1 cellular context compared by ENCODE assay signal in genomic region chr2:55618025-55618648, GRCh38.
TF ChIP-seq lines count a peak whose summit lies in the region.

No MANE protein-coding gene starts in this region.

TF ChIP-seq in K562, 482 proteins besides CTCF, POLR2A, EP300 and RAD21 (continued from another document):
- TF ChIP-seq, protein P1, sequence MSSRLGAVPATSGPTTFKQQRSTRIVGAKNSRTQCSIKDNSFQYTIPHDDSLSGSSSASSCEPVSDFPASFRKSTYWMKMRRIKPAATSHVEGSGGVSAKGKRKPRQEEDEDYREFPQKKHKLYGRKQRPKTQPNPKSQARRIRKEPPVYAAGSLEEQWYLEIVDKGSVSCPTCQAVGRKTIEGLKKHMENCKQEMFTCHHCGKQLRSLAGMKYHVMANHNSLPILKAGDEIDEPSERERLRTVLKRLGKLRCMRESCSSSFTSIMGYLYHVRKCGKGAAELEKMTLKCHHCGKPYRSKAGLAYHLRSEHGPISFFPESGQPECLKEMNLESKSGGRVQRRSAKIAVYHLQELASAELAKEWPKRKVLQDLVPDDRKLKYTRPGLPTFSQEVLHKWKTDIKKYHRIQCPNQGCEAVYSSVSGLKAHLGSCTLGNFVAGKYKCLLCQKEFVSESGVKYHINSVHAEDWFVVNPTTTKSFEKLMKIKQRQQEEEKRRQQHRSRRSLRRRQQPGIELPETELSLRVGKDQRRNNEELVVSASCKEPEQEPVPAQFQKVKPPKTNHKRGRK (tag; IDR thresholded peaks at IDR 0.05), result peak; percentile 63
- TF ChIP-seq ATF7 (IDR thresholded peaks at IDR 0.05), result peak; percentile 19; the same call in 1 of the 2 replicates
- TF ChIP-seq FOXA3 (CRISPR knock-in tag; conservative IDR thresholded peaks at IDR 0.05 in 1 of 2, IDR thresholded peaks at IDR 0.05 in 1 of 2), result 0 out of 4 replicates have a peak, but pooled peaks of 1 of the 2 experiments have one; percentile 13
- no peak for TF ChIP-seq ZKSCAN1 (IDR thresholded peaks at IDR 0.05; ENCODE audit: low read depth, low read length)
- peak; percentile 70; the same call in 1 of the 2 replicates for TF ChIP-seq PHF8 (IDR thresholded peaks at IDR 0.05; ENCODE audit: borderline replicate concordance, low read length)
- 0 out of 2 replicates have a peak, but pooled peaks have one; percentile 11 for TF ChIP-seq FOXJ2 (tag; IDR thresholded peaks at IDR 0.05)
- TF ChIP-seq, protein P2, sequence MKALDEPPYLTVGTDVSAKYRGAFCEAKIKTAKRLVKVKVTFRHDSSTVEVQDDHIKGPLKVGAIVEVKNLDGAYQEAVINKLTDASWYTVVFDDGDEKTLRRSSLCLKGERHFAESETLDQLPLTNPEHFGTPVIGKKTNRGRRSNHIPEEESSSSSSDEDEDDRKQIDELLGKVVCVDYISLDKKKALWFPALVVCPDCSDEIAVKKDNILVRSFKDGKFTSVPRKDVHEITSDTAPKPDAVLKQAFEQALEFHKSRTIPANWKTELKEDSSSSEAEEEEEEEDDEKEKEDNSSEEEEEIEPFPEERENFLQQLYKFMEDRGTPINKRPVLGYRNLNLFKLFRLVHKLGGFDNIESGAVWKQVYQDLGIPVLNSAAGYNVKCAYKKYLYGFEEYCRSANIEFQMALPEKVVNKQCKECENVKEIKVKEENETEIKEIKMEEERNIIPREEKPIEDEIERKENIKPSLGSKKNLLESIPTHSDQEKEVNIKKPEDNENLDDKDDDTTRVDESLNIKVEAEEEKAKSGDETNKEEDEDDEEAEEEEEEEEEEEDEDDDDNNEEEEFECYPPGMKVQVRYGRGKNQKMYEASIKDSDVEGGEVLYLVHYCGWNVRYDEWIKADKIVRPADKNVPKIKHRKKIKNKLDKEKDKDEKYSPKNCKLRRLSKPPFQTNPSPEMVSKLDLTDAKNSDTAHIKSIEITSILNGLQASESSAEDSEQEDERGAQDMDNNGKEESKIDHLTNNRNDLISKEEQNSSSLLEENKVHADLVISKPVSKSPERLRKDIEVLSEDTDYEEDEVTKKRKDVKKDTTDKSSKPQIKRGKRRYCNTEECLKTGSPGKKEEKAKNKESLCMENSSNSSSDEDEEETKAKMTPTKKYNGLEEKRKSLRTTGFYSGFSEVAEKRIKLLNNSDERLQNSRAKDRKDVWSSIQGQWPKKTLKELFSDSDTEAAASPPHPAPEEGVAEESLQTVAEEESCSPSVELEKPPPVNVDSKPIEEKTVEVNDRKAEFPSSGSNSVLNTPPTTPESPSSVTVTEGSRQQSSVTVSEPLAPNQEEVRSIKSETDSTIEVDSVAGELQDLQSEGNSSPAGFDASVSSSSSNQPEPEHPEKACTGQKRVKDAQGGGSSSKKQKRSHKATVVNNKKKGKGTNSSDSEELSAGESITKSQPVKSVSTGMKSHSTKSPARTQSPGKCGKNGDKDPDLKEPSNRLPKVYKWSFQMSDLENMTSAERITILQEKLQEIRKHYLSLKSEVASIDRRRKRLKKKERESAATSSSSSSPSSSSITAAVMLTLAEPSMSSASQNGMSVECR (CRISPR knock-in tag; IDR thresholded peaks at IDR 0.05), result peak; percentile 75; the same call in 1 of the 2 replicates
- TF ChIP-seq NFIX (CRISPR knock-in tag; IDR thresholded peaks at IDR 0.05; ENCODE audit: low read depth), result no peak
- TF ChIP-seq, protein P3, sequence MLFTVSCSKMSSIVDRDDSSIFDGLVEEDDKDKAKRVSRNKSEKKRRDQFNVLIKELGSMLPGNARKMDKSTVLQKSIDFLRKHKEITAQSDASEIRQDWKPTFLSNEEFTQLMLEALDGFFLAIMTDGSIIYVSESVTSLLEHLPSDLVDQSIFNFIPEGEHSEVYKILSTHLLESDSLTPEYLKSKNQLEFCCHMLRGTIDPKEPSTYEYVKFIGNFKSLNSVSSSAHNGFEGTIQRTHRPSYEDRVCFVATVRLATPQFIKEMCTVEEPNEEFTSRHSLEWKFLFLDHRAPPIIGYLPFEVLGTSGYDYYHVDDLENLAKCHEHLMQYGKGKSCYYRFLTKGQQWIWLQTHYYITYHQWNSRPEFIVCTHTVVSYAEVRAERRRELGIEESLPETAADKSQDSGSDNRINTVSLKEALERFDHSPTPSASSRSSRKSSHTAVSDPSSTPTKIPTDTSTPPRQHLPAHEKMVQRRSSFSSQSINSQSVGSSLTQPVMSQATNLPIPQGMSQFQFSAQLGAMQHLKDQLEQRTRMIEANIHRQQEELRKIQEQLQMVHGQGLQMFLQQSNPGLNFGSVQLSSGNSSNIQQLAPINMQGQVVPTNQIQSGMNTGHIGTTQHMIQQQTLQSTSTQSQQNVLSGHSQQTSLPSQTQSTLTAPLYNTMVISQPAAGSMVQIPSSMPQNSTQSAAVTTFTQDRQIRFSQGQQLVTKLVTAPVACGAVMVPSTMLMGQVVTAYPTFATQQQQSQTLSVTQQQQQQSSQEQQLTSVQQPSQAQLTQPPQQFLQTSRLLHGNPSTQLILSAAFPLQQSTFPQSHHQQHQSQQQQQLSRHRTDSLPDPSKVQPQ (CRISPR knock-in tag; IDR thresholded peaks at IDR 0.05; ENCODE audit: borderline replicate concordance), result 0 out of 2 replicates have a peak, but pooled peaks have one; percentile 57
- TF ChIP-seq, protein P4, sequence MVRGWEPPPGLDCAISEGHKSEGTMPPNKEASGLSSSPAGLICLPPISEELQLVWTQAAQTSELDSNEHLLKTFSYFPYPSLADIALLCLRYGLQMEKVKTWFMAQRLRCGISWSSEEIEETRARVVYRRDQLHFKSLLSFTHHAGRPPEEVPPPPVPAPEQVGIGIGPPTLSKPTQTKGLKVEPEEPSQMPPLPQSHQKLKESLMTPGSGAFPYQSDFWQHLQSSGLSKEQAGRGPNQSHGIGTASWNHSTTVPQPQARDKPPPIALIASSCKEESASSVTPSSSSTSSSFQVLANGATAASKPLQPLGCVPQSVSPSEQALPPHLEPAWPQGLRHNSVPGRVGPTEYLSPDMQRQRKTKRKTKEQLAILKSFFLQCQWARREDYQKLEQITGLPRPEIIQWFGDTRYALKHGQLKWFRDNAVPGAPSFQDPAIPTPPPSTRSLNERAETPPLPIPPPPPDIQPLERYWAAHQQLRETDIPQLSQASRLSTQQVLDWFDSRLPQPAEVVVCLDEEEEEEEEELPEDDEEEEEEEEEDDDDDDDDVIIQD (CRISPR knock-in tag; IDR thresholded peaks at IDR 0.05), result 0 out of 2 replicates have a peak, but pooled peaks have one; percentile 18
- 0 out of 4 replicates have a peak, but pooled peaks of 1 of the 2 experiments have one; percentile 11 for TF ChIP-seq SIN3A (IDR thresholded peaks at IDR 0.05; ENCODE audit: borderline replicate concordance in 2 of 2, control insufficient read depth in 1 of 2, low read depth in 2 of 2, low read length in 2 of 2)
- 0 out of 2 replicates have a peak, but pooled peaks have one; percentile 75 for TF ChIP-seq ZNF583 (CRISPR knock-in tag; IDR thresholded peaks at IDR 0.05)
- TF ChIP-seq BRD9 (IDR thresholded peaks at IDR 0.05; ENCODE audit: low read depth, partially characterized antibody), result peak; percentile 15
- TF ChIP-seq, protein P5, sequence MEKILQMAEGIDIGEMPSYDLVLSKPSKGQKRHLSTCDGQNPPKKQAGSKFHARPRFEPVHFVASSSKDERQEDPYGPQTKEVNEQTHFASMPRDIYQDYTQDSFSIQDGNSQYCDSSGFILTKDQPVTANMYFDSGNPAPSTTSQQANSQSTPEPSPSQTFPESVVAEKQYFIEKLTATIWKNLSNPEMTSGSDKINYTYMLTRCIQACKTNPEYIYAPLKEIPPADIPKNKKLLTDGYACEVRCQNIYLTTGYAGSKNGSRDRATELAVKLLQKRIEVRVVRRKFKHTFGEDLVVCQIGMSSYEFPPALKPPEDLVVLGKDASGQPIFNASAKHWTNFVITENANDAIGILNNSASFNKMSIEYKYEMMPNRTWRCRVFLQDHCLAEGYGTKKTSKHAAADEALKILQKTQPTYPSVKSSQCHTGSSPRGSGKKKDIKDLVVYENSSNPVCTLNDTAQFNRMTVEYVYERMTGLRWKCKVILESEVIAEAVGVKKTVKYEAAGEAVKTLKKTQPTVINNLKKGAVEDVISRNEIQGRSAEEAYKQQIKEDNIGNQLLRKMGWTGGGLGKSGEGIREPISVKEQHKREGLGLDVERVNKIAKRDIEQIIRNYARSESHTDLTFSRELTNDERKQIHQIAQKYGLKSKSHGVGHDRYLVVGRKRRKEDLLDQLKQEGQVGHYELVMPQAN (IDR thresholded peaks at IDR 0.05; ENCODE audit: borderline replicate concordance), result 0 out of 2 replicates have a peak, but pooled peaks have one; percentile 1
- TF ChIP-seq TBL1XR1 (IDR thresholded peaks at IDR 0.05; ENCODE audit: low read length in 2 of 2), result no peak
- TF ChIP-seq ATF1 (CRISPR knock-in tag; IDR thresholded peaks at IDR 0.05), result no peak
- TF ChIP-seq ATF1 (tag; IDR thresholded peaks at IDR 0.05), result peak; percentile 74
- TF ChIP-seq SETDB1 (IDR thresholded peaks at IDR 0.05; ENCODE audit: low read length), result no peak
- TF ChIP-seq, protein P6, sequence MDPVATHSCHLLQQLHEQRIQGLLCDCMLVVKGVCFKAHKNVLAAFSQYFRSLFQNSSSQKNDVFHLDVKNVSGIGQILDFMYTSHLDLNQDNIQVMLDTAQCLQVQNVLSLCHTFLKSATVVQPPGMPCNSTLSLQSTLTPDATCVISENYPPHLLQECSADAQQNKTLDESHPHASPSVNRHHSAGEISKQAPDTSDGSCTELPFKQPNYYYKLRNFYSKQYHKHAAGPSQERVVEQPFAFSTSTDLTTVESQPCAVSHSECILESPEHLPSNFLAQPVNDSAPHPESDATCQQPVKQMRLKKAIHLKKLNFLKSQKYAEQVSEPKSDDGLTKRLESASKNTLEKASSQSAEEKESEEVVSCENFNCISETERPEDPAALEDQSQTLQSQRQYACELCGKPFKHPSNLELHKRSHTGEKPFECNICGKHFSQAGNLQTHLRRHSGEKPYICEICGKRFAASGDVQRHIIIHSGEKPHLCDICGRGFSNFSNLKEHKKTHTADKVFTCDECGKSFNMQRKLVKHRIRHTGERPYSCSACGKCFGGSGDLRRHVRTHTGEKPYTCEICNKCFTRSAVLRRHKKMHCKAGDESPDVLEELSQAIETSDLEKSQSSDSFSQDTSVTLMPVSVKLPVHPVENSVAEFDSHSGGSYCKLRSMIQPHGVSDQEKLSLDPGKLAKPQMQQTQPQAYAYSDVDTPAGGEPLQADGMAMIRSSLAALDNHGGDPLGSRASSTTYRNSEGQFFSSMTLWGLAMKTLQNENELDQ (CRISPR knock-in tag; IDR thresholded peaks at IDR 0.05; ENCODE audit: borderline replicate concordance), result 0 out of 2 replicates have a peak, but pooled peaks have one; percentile 11
- 0 out of 2 replicates have a peak, but pooled peaks have one; percentile 32 for TF ChIP-seq ZNF830 (CRISPR knock-in tag; IDR thresholded peaks at IDR 0.05)
- 0 out of 2 replicates have a peak, but pooled peaks have one; percentile 34 for TF ChIP-seq LARP7 (IDR thresholded peaks at IDR 0.05)
- TF ChIP-seq ZBTB1 (CRISPR knock-in tag; IDR thresholded peaks at IDR 0.05; ENCODE audit: borderline replicate concordance, low read depth), result 0 out of 2 replicates have a peak, but pooled peaks have one; percentile 50
- 0 out of 2 replicates have a peak, but pooled peaks have one; percentile 36 for TF ChIP-seq ZNF165 (CRISPR knock-in tag; IDR thresholded peaks at IDR 0.05; ENCODE audit: borderline replicate concordance)
